ENCODE assay signal across 28 cellular contexts in genomic region chr20:57840066-57840465, GRCh38.
"Had no signal": no experiment of that assay in that cellular context is flagged by ENCODE, and none has a peak within 500 bp of the region (broad histone marks: within the 10 kb centered on the region; RNA-seq: fewer than 3 reads in every experiment).

No MANE protein-coding gene starts in this region.

- H3K27me3 Mint-ChIP-seq: activated CD4-positive, alpha-beta memory T cell treated with anti-CD3 and anti-CD28 coated beads for 36 hours; activated CD4-positive, alpha-beta T cell treated with anti-CD3 and anti-CD28 coated beads, Interleukin-2, amount 10 ng/mL, durations not matched to agents 24 days and 14 days; activated naive CD8-positive, alpha-beta T cell treated with anti-CD3 and anti-CD28 coated beads for 36 hours had no signal

- H3K36me3 Mint-ChIP-seq: activated CD4-positive, alpha-beta memory T cell treated with anti-CD3 and anti-CD28 coated beads for 36 hours; activated naive CD8-positive, alpha-beta T cell treated with anti-CD3 and anti-CD28 coated beads for 36 hours had no signal

- FAIRE-seq: endometrium, islet of Langerhans had no signal

- H3K9me3 Mint-ChIP-seq: activated CD4-positive, alpha-beta memory T cell treated with anti-CD3 and anti-CD28 coated beads for 36 hours; activated CD4-positive, alpha-beta T cell treated with anti-CD3 and anti-CD28 coated beads, Interleukin-2, amount 10 ng/mL, durations not matched to agents 24 days and 14 days; activated naive CD8-positive, alpha-beta T cell treated with anti-CD3 and anti-CD28 coated beads for 36 hours; activated T-cell treated with anti-CD3 and anti-CD28 coated beads, Interleukin-2, amount 50 U/mL, for 72 hours; nephron progenitor cell had no signal

- H3K9me3 ChIP-seq: adrenal gland, body of pancreas, colonic mucosa, gastrocnemius medialis, left ventricle myocardium inferior, spleen, testis, transverse colon had no signal

- H3K27ac ChIP-seq: adrenal gland, body of pancreas, cardiac muscle cell, colonic mucosa, epithelial cell of prostate, gastrocnemius medialis, left ventricle myocardium inferior, spleen, testis, transverse colon had no signal

- H3K4me1 Mint-ChIP-seq: activated CD4-positive, alpha-beta T cell treated with anti-CD3 and anti-CD28 coated beads, Interleukin-2, amount 10 ng/mL, durations not matched to agents 24 days and 14 days; T-helper 17 cell had no signal

- ATAC-seq: activated T-cell treated with anti-CD3 and anti-CD28 coated beads, Interleukin-2, amount 50 U/mL, for 72 hours; body of pancreas; gastrocnemius medialis; stimulated activated naive CD8-positive, alpha-beta T cell treated with anti-CD3 and anti-CD28 coated beads, Interleukin-15, Interleukin-2, amounts not matched to agents 100 U/mL and 50 U/mL, for 24 hours; T-helper 17 cell had no signal

- DNase-seq: activated CD4-positive, alpha-beta memory T cell treated with anti-CD3 and anti-CD28 coated beads for 36 hours; activated CD4-positive, alpha-beta T cell treated with anti-CD3 and anti-CD28 coated beads, Interleukin-2, amount 10 ng/mL, durations not matched to agents 24 days and 14 days; activated CD4-positive, CD25-positive, alpha-beta regulatory T cell treated with anti-CD3 and anti-CD28 coated beads, Interleukin-2, amount 50 U/mL, for 72 hours; activated naive CD4-positive, alpha-beta T cell treated with Interleukin-2 at 50 U/mL for 16 hours; activated naive CD8-positive, alpha-beta T cell treated with anti-CD3 and anti-CD28 coated beads for 36 hours; activated T-cell treated with anti-CD3 and anti-CD28 coated beads for 4 hours; activated T-cell treated with anti-CD3 and anti-CD28 coated beads, Interleukin-2, amount 50 U/mL, for 72 hours; adrenal gland; aorta; body of pancreas; cerebellar nuclear complex; colonic mucosa; effector CD8-positive, alpha-beta T cell; gastrocnemius medialis; glutamatergic neuron; left ventricle myocardium inferior; nephron progenitor cell; right cardiac atrium; spleen; stimulated activated CD4-positive, alpha-beta T cell treated with anti-CD3 and anti-CD28 coated beads, Interleukin-2, amount 100 ng/mL, for 48 hours; stimulated activated naive CD8-positive, alpha-beta T cell treated with anti-CD3 and anti-CD28 coated beads, Interleukin-15, Interleukin-2, amounts not matched to agents 100 U/mL and 50 U/mL, for 24 hours; T-helper 17 cell; testis; transverse colon had no signal

- H3K27ac Mint-ChIP-seq: activated CD4-positive, alpha-beta memory T cell treated with anti-CD3 and anti-CD28 coated beads for 36 hours; activated CD4-positive, alpha-beta T cell treated with anti-CD3 and anti-CD28 coated beads, Interleukin-2, amount 10 ng/mL, durations not matched to agents 24 days and 14 days; activated naive CD8-positive, alpha-beta T cell treated with anti-CD3 and anti-CD28 coated beads for 36 hours; activated T-cell treated with anti-CD3 and anti-CD28 coated beads, Interleukin-2, amount 50 U/mL, for 72 hours; nephron progenitor cell; T-helper 17 cell had no signal

- H3K36me3 ChIP-seq: adrenal gland, cardiac muscle cell, colonic mucosa, gastrocnemius medialis, left ventricle myocardium inferior, spleen, transverse colon had no signal

- H3K4me3 Mint-ChIP-seq: activated CD4-positive, alpha-beta memory T cell treated with anti-CD3 and anti-CD28 coated beads for 36 hours; activated CD4-positive, alpha-beta T cell treated with anti-CD3 and anti-CD28 coated beads, Interleukin-2, amount 10 ng/mL, durations not matched to agents 24 days and 14 days; activated naive CD8-positive, alpha-beta T cell treated with anti-CD3 and anti-CD28 coated beads for 36 hours; activated T-cell treated with anti-CD3 and anti-CD28 coated beads, Interleukin-2, amount 50 U/mL, for 72 hours; nephron progenitor cell; T-helper 17 cell had no signal
